ENCODE assay signal across 1 cellular context in genomic region chr14:60756847-60757246, GRCh38.
TF ChIP-seq lines count a peak whose summit lies in the region.

No MANE protein-coding gene starts in this region.

TF ChIP-seq in GM23338, 12 proteins besides CTCF, POLR2A, EP300 and RAD21 (continued from another document):
- TF ChIP-seq ZNF462 (CRISPR knock-in tag; IDR thresholded peaks at IDR 0.05), result no peak
- no peak for TF ChIP-seq ZNF114 (CRISPR knock-in tag; IDR thresholded peaks at IDR 0.05)
- no peak for TF ChIP-seq JUNB (IDR thresholded peaks at IDR 0.05; ENCODE audit: unreplicated experiment)
- no peak for TF ChIP-seq STAT1 (IDR thresholded peaks at IDR 0.05; ENCODE audit: unreplicated experiment)
- no peak for TF ChIP-seq CREB1 (CRISPR knock-in tag; IDR thresholded peaks at IDR 0.05; ENCODE audit: low read depth)
- TF ChIP-seq NANOG (IDR thresholded peaks at IDR 0.05; ENCODE audit: borderline replicate concordance), result no peak
